Comparison of ENCODE assay signal across 32 cellular contexts in the genomic region with DNA sequence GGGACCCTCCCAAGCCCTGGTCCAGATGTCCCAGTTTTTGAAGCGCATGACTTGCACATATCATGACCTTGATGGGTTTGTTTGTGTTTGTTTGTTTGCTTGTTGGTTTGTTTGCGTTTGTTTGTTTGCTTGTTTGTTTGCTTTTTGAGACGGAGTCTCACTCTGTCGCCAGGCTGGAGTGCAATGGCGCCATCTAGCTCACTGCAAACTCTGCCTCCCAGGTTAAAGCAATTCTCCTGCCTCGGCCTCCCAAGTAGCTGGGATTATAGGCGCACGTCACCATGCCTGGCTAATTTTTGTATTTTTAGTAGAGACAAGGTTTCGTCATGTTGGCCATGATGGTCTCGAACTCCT. TPM values are rescaled to one million over a fixed set of nuclear protein-coding genes. Genes with fewer than 3 reads are reported as not detected.
A peak's percentile ranks its signal among the peaks of the same experiment; 100 is the strongest.
DNase-seq lines count a peak whose midpoint lies in the region; ATAC-seq, FAIRE-seq and TF ChIP-seq lines count a peak whose summit lies in the region.
"Had no signal": no experiment of that assay in that cellular context is flagged by ENCODE, and none has a peak within 500 bp of the region (broad histone marks: within the 10 kb centered on the region; RNA-seq: fewer than 3 reads in every experiment).

No MANE protein-coding gene starts in this region.

- H2AFZ ChIP-seq in HepG2 (ENCODE audit: low read length), result no peak overlapping the region

- peaks cover 4 to 31% of the 10 kb centered on the region in 2 experiments; a peak in 4 of 5 replicates for H3K27me3 ChIP-seq in HepG2 (ENCODE audit: control insufficient read depth in 1 of 2, insufficient read depth in 2 of 2, low read length in 2 of 2)
- H3K27me3 ChIP-seq in right lobe of liver, result no peaks in the 10 kb centered on the region
- no peaks in the 10 kb centered on the region for H3K27me3 ChIP-seq in testis
- H3K27me3 ChIP-seq: uterus had no signal

- intact Hi-C loops in HepG2 (cut with micrococcal nuclease; ENCODE audit: unreplicated experiment), result no loop called here
- intact Hi-C loops in right lobe of liver (cut with DNase I), result no loop called here
- intact Hi-C loops in testis (cut with DNase I; ENCODE audit: low total_unique reads), result no loop called here

- CTCF ChIA-PET in HepG2 (lab: Yijun Ruan, JAX; ENCODE audit: low intra/inter-chr PET ratio, low total read pairs), result no interaction called here

- H3K79me2 ChIP-seq in HepG2 (ENCODE audit: insufficient read depth, low read length), result no peaks in the 10 kb centered on the region

- H3K9ac ChIP-seq in HepG2 (ENCODE audit: insufficient read depth, low read depth, low read length), result no peak overlapping the region

- H3K27ac ChIP-seq in HepG2 (ENCODE audit: extremely low read length, insufficient read depth, low read length), result no peak overlapping the region
- H3K27ac ChIP-seq in right lobe of liver, result no peak overlapping the region
- no peak overlapping the region for H3K27ac ChIP-seq in testis
- H3K27ac ChIP-seq: breast epithelium, esophagus squamous epithelium, gastroesophageal sphincter, left lung, psoas muscle, thoracic aorta, uterus had no signal

- H4K20me1 ChIP-seq in HepG2 (ENCODE audit: insufficient read depth, low read length), result peaks cover 7% of the 10 kb centered on the region; the same call in 1 of the 2 replicates

- TF ChIP-seq RAD21 in HepG2 (CRISPR knock-in tag; IDR thresholded peaks at IDR 0.05), result no peak

- BruUV-seq in HepG2 (replicated peaks; lab: Mats Ljungman, UMichigan), result no TSS peak

- H3K4me1 ChIP-seq in HepG2 (ENCODE audit: insufficient read depth, low read length) (no peaks in the 10 kb centered on the region), right lobe of liver (no peaks in the 10 kb centered on the region), testis (peaks cover 6% of the 10 kb centered on the region)
- H3K4me1 ChIP-seq: breast epithelium, uterus had no signal

- 34% methylated on average over 10 of the region's 10 CpGs for WGBS in HepG2 (ENCODE audit: low lambda C conversion rate)
- WGBS in right lobe of liver (ENCODE audit: insufficient coverage, low coverage, low lambda C conversion rate, missing lambda C conversion rate), result 46% methylated on average over 8 of the region's 10 CpGs
- WGBS in testis, 2 donors, result 76 to 78% methylated on average over 10 of the region's 10 CpGs

- no peaks in the 10 kb centered on the region for H3K9me3 ChIP-seq in HepG2 (ENCODE audit: low read length)
- H3K9me3 ChIP-seq in right lobe of liver, result no peaks in the 10 kb centered on the region
- H3K9me3 ChIP-seq in testis, result no peaks in the 10 kb centered on the region
- H3K9me3 ChIP-seq: breast epithelium, esophagus squamous epithelium, gastroesophageal sphincter, left lung, neutrophil, psoas muscle, thoracic aorta, uterus had no signal

- no peak for FAIRE-seq in HepG2 (lab: Jason Lieb, UNC)
- FAIRE-seq: A204.1, islet of Langerhans had no signal

- DNase-seq in HepG2 (ENCODE audit: low spot score) (no peak), right lobe of liver (no peak), NB4 (ENCODE audit: low read depth) (no peak), epithelial cell of esophagus (ENCODE audit: low read depth) (no peak), testis (no peak)
- DNase-seq in stimulated activated CD4-positive, alpha-beta T cell treated with anti-CD3 and anti-CD28 coated beads, Interleukin-2, amount 100 ng/mL, for 24 hours, result no peak
- no peak for DNase-seq in activated CD4-positive, CD25-positive, alpha-beta regulatory T cell (lab: John Stamatoyannopoulos, UW)
- DNase-seq: activated CD4-positive, CD25-positive, alpha-beta regulatory T cell treated with anti-CD3 and anti-CD28 coated beads, Interleukin-2, amount 50 U/mL, for 72 hours; COR-L47; cortex of kidney; DMS79; effector memory CD8-positive, alpha-beta T cell; esophagus squamous epithelium; left lung; mesendoderm; NCI-H1417 treated with DMSO at 0.1 percent for 48 hours; NCI-H2081 treated with DMSO at 0.1 percent for 48 hours; NCI-H226; NCI-H748 treated with DMSO at 0.1 percent for 48 hours; psoas muscle; stimulated activated CD4-positive, alpha-beta T cell treated with anti-CD3 and anti-CD28 coated beads, Interleukin-15, amount 100 ng/mL, for 24 hours; stimulated activated naive CD8-positive, alpha-beta T cell treated with anti-CD3 and anti-CD28 coated beads, Interleukin-15, Interleukin-2, amounts not matched to agents 100 U/mL and 50 U/mL, for 24 hours; SW 1271; uterus had no signal

- TF ChIP-seq CTCF in HepG2 (CRISPR knock-in tag; IDR thresholded peaks at IDR 0.05) (no peak), right lobe of liver (IDR thresholded peaks at IDR 0.05) (no peak), NB4 (IDR thresholded peaks at IDR 0.05; ENCODE audit: low read depth, low read length) (peak; percentile 20), epithelial cell of esophagus (IDR thresholded peaks at IDR 0.05; ENCODE audit: insufficient read depth, low read depth, low read length, missing control alignments) (peak; percentile 6), testis (IDR thresholded peaks at IDR 0.05) (no peak)

- ATAC-seq in HepG2 (no peak), right lobe of liver (no peak), GM18519 (IDR thresholded peaks at IDR 0.05; ENCODE audit: low FRiP score, unreplicated experiment) (no peak)
- ATAC-seq: activated T-helper 17 cell treated with anti-CD3 and anti-CD28 coated beads, Interleukin-2, amount 50 U/mL, for 72 hours; gastroesophageal sphincter; left lung; psoas muscle; stimulated activated naive CD8-positive, alpha-beta T cell treated with anti-CD3 and anti-CD28 coated beads, Interleukin-15, Interleukin-2, amounts not matched to agents 100 U/mL and 50 U/mL, for 24 hours had no signal

- TF ChIP-seq EP300 in HepG2 (IDR thresholded peaks at IDR 0.05; ENCODE audit: low read depth in 2 of 2, low read length in 2 of 2), result no peak
- TF ChIP-seq EP300 in HepG2 (CRISPR knock-in tag; IDR thresholded peaks at IDR 0.05; ENCODE audit: borderline replicate concordance), result no peak

- in situ Hi-C loops in HepG2 (cut with HindIII; ENCODE audit: extremely low pct_ligation_motif_present, low pct_unique_long_range_greater_than_20kb), result no loop called here

- H3K4me2 ChIP-seq in HepG2 (ENCODE audit: low read depth, low read length), result no peak overlapping the region

- H3K36me3 ChIP-seq in HepG2 (replicated peaks in 1 of 2; ENCODE audit: control insufficient read depth in 1 of 2, insufficient read depth in 2 of 2, low read length in 2 of 2) (no peaks in the 10 kb centered on the region), right lobe of liver (no peaks in the 10 kb centered on the region), testis (ENCODE audit: low read depth, missing control alignments) (no peaks in the 10 kb centered on the region)
- H3K36me3 ChIP-seq: breast epithelium, esophagus squamous epithelium, gastroesophageal sphincter, left lung, neutrophil, thoracic aorta, uterus had no signal

- no peak overlapping the region for H3K4me3 ChIP-seq in HepG2 (replicated peaks in 1 of 3; ENCODE audit: insufficient read depth in 1 of 3, low read depth in 2 of 3, low read length in 3 of 3)
- H3K4me3 ChIP-seq in right lobe of liver, result no peak overlapping the region
- H3K4me3 ChIP-seq in NB4 (ENCODE audit: low read depth, low read length), result no peak overlapping the region
- H3K4me3 ChIP-seq in epithelial cell of esophagus (ENCODE audit: low read length), result no peak overlapping the region
- H3K4me3 ChIP-seq in testis, result no peak overlapping the region
- H3K4me3 ChIP-seq: breast epithelium, esophagus squamous epithelium, gastroesophageal sphincter, left lung, psoas muscle, thoracic aorta, uterus had no signal

- POLR2A ChIA-PET in HepG2 (lab: Yijun Ruan, JAX), result no interaction called here

- TF ChIP-seq POLR2A in HepG2 (IDR thresholded peaks at IDR 0.05; ENCODE audit: insufficient read depth in 1 of 2, low read depth in 2 of 2, low read length in 2 of 2) (no peak), right lobe of liver (IDR thresholded peaks at IDR 0.05) (no peak), NB4 (IDR thresholded peaks at IDR 0.05; ENCODE audit: extremely low read depth, insufficient read length) (no peak), testis (IDR thresholded peaks at IDR 0.05) (no peak)

TF ChIP-seq in HepG2, 621 proteins besides CTCF, POLR2A, EP300 and RAD21 (continues in another document):
- TF ChIP-seq FOXA1 (IDR thresholded peaks at IDR 0.05), result peak; percentile 54; the same call in 1 of the 2 replicates
- TF ChIP-seq FOXA1 (CRISPR knock-in tag; IDR thresholded peaks at IDR 0.05), result no peak

RNA-seq across cellular contexts. Expression of a gene that starts 13.0 kb away (rescaled TPM):
- total RNA-seq in HepG2 (2016; rRNA removed; fragmentation: Illumina TruSeq; extraction: Trizol), result 28.7 and 32.2 TPM in 2 replicates
- 64.3 and 65.0 TPM in 2 replicates for total RNA-seq in HepG2 (2016; cell fraction: cytosol; rRNA removed; fragmentation: Illumina TruSeq; extraction: Trizol; ENCODE audit: low read depth)
- 24.0 and 31.6 TPM in 2 replicates for total RNA-seq in HepG2 (2016; cell fraction: insoluble cytoplasmic fraction; rRNA removed; fragmentation: Illumina TruSeq; extraction: Trizol)
- total RNA-seq in HepG2 (2016; cell fraction: membrane; rRNA removed; fragmentation: Illumina TruSeq; extraction: Trizol), result 72.1 and 78.0 TPM in 2 replicates
- total RNA-seq in HepG2 (2016; cell fraction: nucleus; rRNA removed; fragmentation: Illumina TruSeq; extraction: Trizol), result 18.2 and 19.5 TPM in 2 replicates
- 30.2 and 34.1 TPM in 2 replicates for polyA plus RNA-seq in HepG2 (2011; rRNA removed)
- 21.2 and 27.8 TPM in 2 replicates for polyA plus RNA-seq in HepG2 (2011; cell fraction: cytosol; rRNA removed)
- 62.0 and 64.4 TPM in 2 replicates for polyA plus RNA-seq in HepG2 (2011; cell fraction: nucleus; rRNA removed)
- 11.8 and 12.0 TPM in 2 replicates for polyA plus RNA-seq in HepG2 (2012)
- 61.3 and 64.0 TPM in 2 replicates for polyA plus RNA-seq in HepG2 (2016; cell fraction: cytosol; fragmentation: Illumina TruSeq; extraction: Trizol; ENCODE audit: low read depth)
- polyA plus RNA-seq in HepG2 (2016; cell fraction: insoluble cytoplasmic fraction; fragmentation: Illumina TruSeq; extraction: Trizol; ENCODE audit: low read depth), result 30.7 and 32.1 TPM in 2 replicates
- polyA plus RNA-seq in HepG2 (2016; cell fraction: membrane; fragmentation: Illumina TruSeq; extraction: Trizol; ENCODE audit: low read depth), result 65.3 TPM in 2 replicates
- 36.3 and 39.7 TPM in 2 replicates for polyA plus RNA-seq in HepG2 (2016; cell fraction: nucleus; fragmentation: Illumina TruSeq; extraction: Trizol; ENCODE audit: insufficient read depth, low read depth)
- 13.4 and 58.0 TPM in 2 replicates for polyA minus RNA-seq in HepG2 (2011; rRNA and poly(A)+ RNA removed; ENCODE audit: low replicate concordance)
- 6.0 and 8.0 TPM in 2 replicates for polyA minus RNA-seq in HepG2 (2011; cell fraction: cytosol; rRNA and poly(A)+ RNA removed)
- polyA minus RNA-seq in HepG2 (2011; cell fraction: nucleus; rRNA and poly(A)+ RNA removed), result 11.2 and 18.6 TPM in 2 replicates
- 10 to 100 TPM; 15.2 to 27.0 (median 16.5) TPM for total RNA-seq in right lobe of liver
- total RNA-seq in testis, result 10 to 100 TPM; 82.2 to 99.5 TPM
- polyA plus RNA-seq in testis (ENCODE audit: insufficient read depth, low read depth, low replicate concordance), result 92.5 TPM

Comparison
In these comparisons a context has a peak if more than half of its experiments do, and no peak if none do; other contexts are left out.
1. CTCF ChIP-seq: peak in NB4 (single experiment) and epithelial cell of esophagus (single experiment); none in HepG2 (single experiment), right lobe of liver (0 of 4) and testis (0 of 3).